8 cellular contexts compared by ENCODE assay signal in genomic region chr1:17125756-17126237, GRCh38. TPM values are rescaled to one million over a fixed set of nuclear protein-coding genes. Genes with fewer than 3 reads are reported as not detected.
DNase-seq lines count a peak whose midpoint lies in the region; ATAC-seq and TF ChIP-seq lines count a peak whose summit lies in the region.

No MANE protein-coding gene starts in this region.

- H3K79me1 ChIP-seq in neuronal stem cell (ENCODE audit: low read depth, low read length) = no peaks in the 10 kb centered on the region

- no peak overlapping the region for H3K23ac ChIP-seq in neuronal stem cell (ENCODE audit: low read depth, low read length, poor library complexity)

- no peak overlapping the region for H4K8ac ChIP-seq in neuronal stem cell (ENCODE audit: low read depth, low read length)

- no peak overlapping the region for H2BK5ac ChIP-seq in neuronal stem cell (ENCODE audit: low read length)

- no CpG with 5 or more reads among the region's 16 CpGs for WGBS in neuronal stem cell (ENCODE audit: extremely low coverage in 2 of 2, insufficient read length in 2 of 2, insufficient replicate concordance in 1 of 2), 2 donors
- WGBS in stomach, 5 donors = 10 to 16% (median 13%) methylated on average over 14 to 16 of the region's 16 CpGs

- H3K9me3 ChIP-seq in neuronal stem cell (replicated peaks in 1 of 2; ENCODE audit: control insufficient read depth in 2 of 2, insufficient read depth in 1 of 2, low read depth in 1 of 2, low read length in 2 of 2) (no peaks in the 10 kb centered on the region), stomach (no peaks in the 10 kb centered on the region)

- H2BK120ac ChIP-seq in neuronal stem cell (ENCODE audit: low read depth, low read length) = no peak overlapping the region

- peak overlapping the region; percentile 60 for H2AFZ ChIP-seq in neuronal stem cell (ENCODE audit: low read length)

- H3K36me3 ChIP-seq in neuronal stem cell (replicated peaks in 1 of 2; ENCODE audit: control insufficient read depth in 2 of 2, insufficient read depth in 2 of 2, low read length in 2 of 2) (no peaks in the 10 kb centered on the region), stomach (no peaks in the 10 kb centered on the region)

- H3K4me3 ChIP-seq in neuronal stem cell (ENCODE audit: low read length in 2 of 2) (no peak overlapping the region), stomach (peak overlapping the region in 1 of 4 donors; percentile 5)

- peak in 5 of 7 experiments; percentile 66 to 95 (median 88) for TF ChIP-seq CTCF in stomach (IDR thresholded peaks at IDR 0.05)

- H3K14ac ChIP-seq in neuronal stem cell (ENCODE audit: low read length) = no peak overlapping the region

- H3K27me3 ChIP-seq in neuronal stem cell (ENCODE audit: control insufficient read depth in 3 of 3, insufficient read depth in 3 of 3, low read depth in 1 of 3, low read length in 3 of 3) = peaks cover 0 to 24% (median 0%) of the 10 kb centered on the region in 3 experiments
- H3K27me3 ChIP-seq in stomach = peaks cover 0 to 11% (median 0%) of the 10 kb centered on the region in 3 donors

- no peak overlapping the region for H2BK12ac ChIP-seq in neuronal stem cell (ENCODE audit: low read length)

- no peak overlapping the region for H4K91ac ChIP-seq in neuronal stem cell (ENCODE audit: low read depth, low read length, poor library complexity)

- no peak overlapping the region for H2AK5ac ChIP-seq in neuronal stem cell (ENCODE audit: low read depth, low read length)

- TF ChIP-seq POLR2A in stomach (IDR thresholded peaks at IDR 0.05) = no peak

- no peak overlapping the region for H3K9ac ChIP-seq in neuronal stem cell (ENCODE audit: low read depth, low read length, poor library complexity)

- no peak overlapping the region for H3K4me2 ChIP-seq in neuronal stem cell (ENCODE audit: insufficient read depth, low read length, poor library complexity, severe bottlenecking)

- ATAC-seq in HG02970 (IDR thresholded peaks at IDR 0.05; ENCODE audit: low FRiP score, unreplicated experiment) = no peak

- peaks cover 1 to 6% of the 10 kb centered on the region in 2 donors for H3K4me1 ChIP-seq in neuronal stem cell (ENCODE audit: control insufficient read depth in 2 of 2, insufficient read depth in 1 of 2, low read depth in 1 of 2, low read length in 2 of 2)
- H3K4me1 ChIP-seq in stomach = peaks cover 0 to 37% (median 17%) of the 10 kb centered on the region in 4 donors

- H3K27ac ChIP-seq in neuronal stem cell (replicated peaks; ENCODE audit: low read length) = no peak overlapping the region
- no peak overlapping the region for H3K27ac ChIP-seq in stomach

- TF ChIP-seq EP300 in stomach (IDR thresholded peaks at IDR 0.05) = no peak

- no peak overlapping the region for H2BK15ac ChIP-seq in neuronal stem cell (ENCODE audit: low read length)

- H3K4ac ChIP-seq in neuronal stem cell (ENCODE audit: low read length) = no peak overlapping the region

- DNase-seq in DMS79 treated with DMSO at 0.1 percent for 48 hours (lab: John Stamatoyannopoulos, UW) (peak; percentile 68), HUDEP-2 (lab: John Stamatoyannopoulos, UW; ENCODE audit: unreplicated experiment in 76 of 76) (peak in 69 of 76 experiments; percentile 10 to 85 (median 56)), RKO (ENCODE audit: low spot score) (peak; percentile 80), activated T-helper 1 cell treated with Interleukin-2 at 50 U/mL for 16 hours (ENCODE audit: low read depth) (peak; percentile 58), fibroblast of peridontal ligament (ENCODE audit: extremely low read depth) (peak; percentile 77), neuronal stem cell (ENCODE audit: low spot score) (peak; percentile 87), stomach (peak; percentile 91)

- intact Hi-C loops in stomach (cut with DNase I; ENCODE audit: low total_unique reads) = no loop called here

- no peak overlapping the region for H3K18ac ChIP-seq in neuronal stem cell (ENCODE audit: low read length)

RNA-seq across cellular contexts. Expression of gene PADI2, which starts 6.5 kb away (rescaled TPM):
- 0.43 TPM for polyA plus RNA-seq in neuronal stem cell (2013, experiment 1 of 2)
- 0.64 TPM for polyA plus RNA-seq in neuronal stem cell (2013, experiment 2 of 2)
- total RNA-seq in stomach = 10 to 100 TPM in 1 of 5 donors, 1 to 10 TPM in 3, not detected in 1; 1.3 to 86.0 (median 3.9) TPM
- polyA plus RNA-seq in stomach = under 1 TPM; 0.31 to 0.50 (median 0.33) TPM
